Comparison of ENCODE assay signal across 1 cellular context in genomic region chr2:27379383-27379839, GRCh38.
TF ChIP-seq lines count a peak whose summit lies in the region.

No MANE protein-coding gene starts in this region.

TF ChIP-seq in A549, 52 proteins besides CTCF, POLR2A, EP300 and RAD21 (continued from another document):
- TF ChIP-seq FOSB (CRISPR knock-in tag; IDR thresholded peaks at IDR 0.05) = peak; percentile 71; the same call in 1 of the 2 replicates
- TF ChIP-seq RFX5 (IDR thresholded peaks at IDR 0.05) = no peak
- no peak for TF ChIP-seq CHD4 (IDR thresholded peaks at IDR 0.05; ENCODE audit: borderline replicate concordance)
- no peak for TF ChIP-seq MAZ (IDR thresholded peaks at IDR 0.05; ENCODE audit: borderline replicate concordance, low read depth, low read length)
- TF ChIP-seq BHLHE40 (IDR thresholded peaks at IDR 0.05; ENCODE audit: low read depth, low read length) = no peak
- TF ChIP-seq EHMT2 (IDR thresholded peaks at IDR 0.05; ENCODE audit: low read depth) = no peak
- TF ChIP-seq FOXS1 (CRISPR knock-in tag; IDR thresholded peaks at IDR 0.05) = no peak
- TF ChIP-seq CEBPB (IDR thresholded peaks at IDR 0.05) = no peak
- TF ChIP-seq POLR2AphosphoS2 (conservative IDR thresholded peaks at IDR 0.05; ENCODE audit: low read length) = 0 out of 2 replicates have a peak, but pooled peaks have one; percentile 52
- no peak for TF ChIP-seq RNF2 (IDR thresholded peaks at IDR 0.05; ENCODE audit: borderline replicate concordance, low read depth)
- TF ChIP-seq HOXA7 (CRISPR knock-in tag; IDR thresholded peaks at IDR 0.05) = peak; percentile 69; the same call in 1 of the 2 replicates
- TF ChIP-seq CBX2 (IDR thresholded peaks at IDR 0.05; ENCODE audit: borderline replicate concordance, low read depth) = no peak
- TF ChIP-seq TP53 (CRISPR knock-in tag; IDR thresholded peaks at IDR 0.05) = peak; percentile 12; the same call in 1 of the 2 replicates
- TF ChIP-seq ZSCAN20 (CRISPR knock-in tag; IDR thresholded peaks at IDR 0.05) = no peak
